ENCODE assay signal across 8 cellular contexts in genomic region chr1:64469977-64470669, GRCh38. TPM values are rescaled to one million over a fixed set of nuclear protein-coding genes. Genes with fewer than 3 reads are reported as not detected.
DNase-seq lines count a peak whose midpoint lies in the region; ATAC-seq and TF ChIP-seq lines count a peak whose summit lies in the region.

Gene CACHD1, plus strand, starts transcription at chr1:64470129. Its CDS starts 616 bp downstream, at chr1:64470745.

- no peaks in the 10 kb centered on the region for H3F3A ChIP-seq in PC-3 (ENCODE audit: low read length, unreplicated experiment)

- no peaks in the 10 kb centered on the region for H3K27me3 ChIP-seq in PC-3 (ENCODE audit: low read length)

- no peaks in the 10 kb centered on the region for H3K36me3 ChIP-seq in PC-3 (ENCODE audit: low read depth, low read length)

- H4K20me1 ChIP-seq in PC-3 (ENCODE audit: low read length) = 0 out of 2 replicates have a peak, but pooled peaks cover 3% of the 10 kb centered on the region

- peak within 1 kb of the TSS; percentile 87 for H3K4me2 ChIP-seq in PC-3 (ENCODE audit: low read length)

- peak within 1 kb of the TSS; percentile 80 for H3K9ac ChIP-seq in PC-3 (ENCODE audit: low read length)

- peaks cover 25% of the 10 kb centered on the region for H3K4me1 ChIP-seq in PC-3 (ENCODE audit: insufficient read depth, low read length)

- POLR2A ChIA-PET in PC-3 (lab: Charles Lee; ENCODE audit: unreplicated experiment) = no interaction called here

- ATAC-seq in GM19455 (IDR thresholded peaks at IDR 0.05; ENCODE audit: unreplicated experiment) (peak; percentile 82), PC-3 (peak; percentile 81)

- intact Hi-C loops in PC-3 (cut with micrococcal nuclease) = loop anchor here (1.0 to 5.0 kb wide), 5 partner anchors 112 to 352 kb away; no protein-coding TSS in a partner anchor
- intact Hi-C loops in activated T-helper 1 cell treated with anti-CD3 and anti-CD28 coated beads, Interleukin-12 subunit alpha, Interleukin-12 subunit beta, Interleukin-2, Interleukin-4 antibody, amounts not matched to agents 30 ng/mL and 10 ng/mL and 1 ng/mL, durations not matched to agents 14 hours and 24 hours and 36 hours (cut with micrococcal nuclease) = loop anchor here (5.0 kb wide), 3 partner anchors 37 to 207 kb away; no protein-coding TSS in a partner anchor

- H3K27ac Mint-ChIP-seq in activated T-helper 1 cell treated with anti-CD3 and anti-CD28 coated beads, Interleukin-12 subunit alpha, Interleukin-12 subunit beta, Interleukin-2, Interleukin-4 antibody, amounts not matched to agents 30 ng/mL and 10 ng/mL and 1 ng/mL, durations not matched to agents 14 hours and 24 hours and 36 hours = peak within 1 kb of the TSS; percentile 23
- H3K27ac Mint-ChIP-seq in nephron = peak within 1 kb of the TSS; percentile 87 to 98 (median 96)

- TF ChIP-seq CTCF in PC-3 (conservative IDR thresholded peaks at IDR 0.05; ENCODE audit: low read depth, low read length) (no peak), nephron (IDR thresholded peaks at IDR 0.05; ENCODE audit: unreplicated experiment in 3 of 3) (peak; percentile 20 to 46 (median 37))

- no peaks in the 10 kb centered on the region for H3K9me3 Mint-ChIP-seq in activated T-helper 1 cell treated with anti-CD3 and anti-CD28 coated beads, Interleukin-12 subunit alpha, Interleukin-12 subunit beta, Interleukin-2, Interleukin-4 antibody, amounts not matched to agents 30 ng/mL and 10 ng/mL and 1 ng/mL, durations not matched to agents 14 hours and 24 hours and 36 hours
- no peaks in the 10 kb centered on the region for H3K9me3 Mint-ChIP-seq in nephron

- H3K9me2 ChIP-seq in PC-3 (replicated peaks; ENCODE audit: low read length) = no peaks in the 10 kb centered on the region

- H3K27me3 Mint-ChIP-seq in activated T-helper 1 cell treated with anti-CD3 and anti-CD28 coated beads, Interleukin-12 subunit alpha, Interleukin-12 subunit beta, Interleukin-2, Interleukin-4 antibody, amounts not matched to agents 30 ng/mL and 10 ng/mL and 1 ng/mL, durations not matched to agents 14 hours and 24 hours and 36 hours (ENCODE audit: insufficient read depth) = peaks cover 54% of the 10 kb centered on the region
- H3K27me3 Mint-ChIP-seq in nephron (ENCODE audit: low read depth) = peaks cover 15% of the 10 kb centered on the region

- CTCF ChIA-PET in PC-3 (lab: Charles Lee) = no interaction called here

- no TSS peak for BruUV-seq in PC-3 (replicated peaks; lab: Mats Ljungman, UMichigan)

- peak within 1 kb of the TSS; percentile 80 for H3K4me3 Mint-ChIP-seq in activated T-helper 1 cell treated with anti-CD3 and anti-CD28 coated beads, Interleukin-12 subunit alpha, Interleukin-12 subunit beta, Interleukin-2, Interleukin-4 antibody, amounts not matched to agents 30 ng/mL and 10 ng/mL and 1 ng/mL, durations not matched to agents 14 hours and 24 hours and 36 hours
- peak within 1 kb of the TSS; percentile 92 to 98 (median 97) for H3K4me3 Mint-ChIP-seq in nephron

- H3K4me1 Mint-ChIP-seq in activated T-helper 1 cell treated with anti-CD3 and anti-CD28 coated beads, Interleukin-12 subunit alpha, Interleukin-12 subunit beta, Interleukin-2, Interleukin-4 antibody, amounts not matched to agents 30 ng/mL and 10 ng/mL and 1 ng/mL, durations not matched to agents 14 hours and 24 hours and 36 hours (ENCODE audit: low read depth) = peaks cover 11% of the 10 kb centered on the region
- peaks cover 26% of the 10 kb centered on the region for H3K4me1 Mint-ChIP-seq in nephron

- H3K27ac ChIP-seq in PC-3 (ENCODE audit: low read length) = no peak within 1 kb of the TSS

- H3K36me3 Mint-ChIP-seq in activated T-helper 1 cell treated with anti-CD3 and anti-CD28 coated beads, Interleukin-12 subunit alpha, Interleukin-12 subunit beta, Interleukin-2, Interleukin-4 antibody, amounts not matched to agents 30 ng/mL and 10 ng/mL and 1 ng/mL, durations not matched to agents 14 hours and 24 hours and 36 hours (ENCODE audit: low read depth) = no peaks in the 10 kb centered on the region
- H3K36me3 Mint-ChIP-seq in nephron (ENCODE audit: low read depth) = no peaks in the 10 kb centered on the region

- DNase-seq in C1 segment of cervical spinal cord (lab: John Stamatoyannopoulos, UW) = peak in 11 of 14 donors; percentile 7 to 67 (median 50)
- peak; percentile 53 for DNase-seq in HS-5 (ENCODE audit: low read depth)
- DNase-seq in PC-3 = peak; percentile 75
- peak; percentile 28 for DNase-seq in activated T-helper 1 cell treated with anti-CD3 and anti-CD28 coated beads, Interleukin-12 subunit alpha, Interleukin-12 subunit beta, Interleukin-2, Interleukin-4 antibody, amounts not matched to agents 30 ng/mL and 10 ng/mL and 1 ng/mL, durations not matched to agents 14 hours and 24 hours and 36 hours (ENCODE audit: low spot score)
- peak; percentile 61 for DNase-seq in fibroblast of the conjunctiva (ENCODE audit: low read depth)
- DNase-seq in stimulated activated naive CD4-positive, alpha-beta T cell (lab: John Stamatoyannopoulos, UW) = peak; percentile 64 to 77 (median 70)

- peak within 1 kb of the TSS; percentile 92 for H2AFZ ChIP-seq in PC-3 (ENCODE audit: low read length)

- H3K9me3 ChIP-seq in PC-3 (ENCODE audit: low read length) = no peaks in the 10 kb centered on the region

- peak within 1 kb of the TSS; percentile 89 for H3K4me3 ChIP-seq in PC-3 (ENCODE audit: low read length)

- H3K79me2 ChIP-seq in PC-3 (ENCODE audit: low read length) = peaks cover 19% of the 10 kb centered on the region

RNA-seq across cellular contexts. Expression of gene CACHD1, which starts in this region (rescaled TPM):
- total RNA-seq in PC-3 (2014; rRNA removed) = 6.6 TPM in 2 replicates
- total RNA-seq in activated T-helper 1 cell treated with anti-CD3 and anti-CD28 coated beads, Interleukin-12 subunit alpha, Interleukin-12 subunit beta, Interleukin-2, Interleukin-4 antibody, amounts not matched to agents 30 ng/mL and 10 ng/mL and 1 ng/mL, durations not matched to agents 14 hours and 24 hours and 36 hours = 0.10 and 0.13 TPM in 2 replicates

Comparison
In these comparisons a context has a peak if more than half of its experiments do, and no peak if none do; other contexts are left out.
1. Peak in DNase-seq in activated T-helper 1 cell treated with anti-CD3 and anti-CD28 coated beads, Interleukin-12 subunit alpha, Interleukin-12 subunit beta, Interleukin-2, Interleukin-4 antibody, amounts not matched to agents 30 ng/mL and 10 ng/mL and 1 ng/mL, durations not matched to agents 14 hours and 24 hours and 36 hours; RNA of the gene not detected or under 1 TPM.